12 cellular contexts compared by ENCODE assay signal in the genomic region with DNA sequence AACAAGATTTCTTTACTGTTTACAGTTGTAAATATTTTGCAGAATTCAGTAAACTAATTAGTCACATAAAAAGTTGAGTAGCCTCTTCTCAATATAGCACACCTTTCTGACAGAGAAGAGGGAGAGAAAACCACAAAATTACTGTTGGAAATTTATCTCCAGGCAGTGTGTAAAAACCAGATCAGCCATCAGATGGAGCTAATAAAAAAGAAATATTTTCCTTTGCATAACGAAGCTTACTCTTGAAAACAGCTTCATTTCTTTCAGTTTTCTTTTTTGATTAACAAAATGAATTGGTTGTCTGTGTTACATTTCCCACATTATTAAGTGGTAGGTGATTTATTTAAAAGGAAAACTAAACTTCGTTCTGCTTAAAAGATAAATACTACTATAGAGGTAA.
DNase-seq lines count a peak whose midpoint lies in the region; TF ChIP-seq lines count a peak whose summit lies in the region.
"Had no signal": no experiment of that assay in that cellular context is flagged by ENCODE, and none has a peak within 500 bp of the region (broad histone marks: within the 10 kb centered on the region; RNA-seq: fewer than 3 reads in every experiment).

No MANE protein-coding gene starts in this region.

- no peaks in the 10 kb centered on the region for H3K27me3 Mint-ChIP-seq in glutamatergic neuron (ENCODE audit: unreplicated experiment)
- no peaks in the 10 kb centered on the region for H3K27me3 Mint-ChIP-seq in mesothelial cell of epicardium (ENCODE audit: low read depth)
- H3K27me3 Mint-ChIP-seq: central memory CD8-positive, alpha-beta T cell had no signal

- H3F3A ChIP-seq in DOHH2 (ENCODE audit: control insufficient read depth, insufficient read depth) = no peaks in the 10 kb centered on the region

- no peaks in the 10 kb centered on the region for H3K9me2 ChIP-seq in DOHH2 (replicated peaks; ENCODE audit: control insufficient read depth, low read length)

- H3K27ac ChIP-seq in DOHH2 (ENCODE audit: low read depth, low read length) (no peak overlapping the region), brain microvascular endothelial cell (no peak overlapping the region), uterus (no peak overlapping the region)
- H3K27ac ChIP-seq: RWPE1, transverse colon had no signal

- H3K36me3 ChIP-seq in DOHH2 (ENCODE audit: control insufficient read depth, low read length) = no peaks in the 10 kb centered on the region
- no peaks in the 10 kb centered on the region for H3K36me3 ChIP-seq in brain microvascular endothelial cell (replicated peaks)
- H3K36me3 ChIP-seq in uterus = no peaks in the 10 kb centered on the region
- H3K36me3 ChIP-seq: transverse colon had no signal

- no peaks in the 10 kb centered on the region for H3K79me2 ChIP-seq in DOHH2 (ENCODE audit: control insufficient read depth, low read length)

- H3K4me1 ChIP-seq in DOHH2 (ENCODE audit: control insufficient read depth, low read length) (no peaks in the 10 kb centered on the region), uterus (no peaks in the 10 kb centered on the region)
- H3K4me1 ChIP-seq: transverse colon had no signal

- H3K4me3 ChIP-seq in DOHH2 (ENCODE audit: low read length) (no peak overlapping the region), brain microvascular endothelial cell (ENCODE audit: low read depth, low read length) (no peak overlapping the region), uterus (no peak overlapping the region)
- H3K4me3 ChIP-seq: transverse colon had no signal

- DNase-seq in brain microvascular endothelial cell = no peak
- DNase-seq in middle frontal gyrus (ENCODE audit: extremely low spot score, low spot score) = peak; percentile 14
- DNase-seq in uterus = no peak
- DNase-seq in glutamatergic neuron = no peak
- DNase-seq in SHP77 (lab: John Stamatoyannopoulos, UW) = no peak
- no peak for DNase-seq in mesothelial cell of epicardium (ENCODE audit: low spot score in 2 of 2, unreplicated experiment in 2 of 2)
- DNase-seq: transverse colon had no signal

- H3K27me3 ChIP-seq in DOHH2 (ENCODE audit: control insufficient read depth, low read length) (no peaks in the 10 kb centered on the region), brain microvascular endothelial cell (replicated peaks) (no peaks in the 10 kb centered on the region), uterus (no peaks in the 10 kb centered on the region)
- H3K27me3 ChIP-seq: transverse colon had no signal

- no peaks in the 10 kb centered on the region for H3K4me1 Mint-ChIP-seq in glutamatergic neuron (ENCODE audit: low read depth, unreplicated experiment)
- no peaks in the 10 kb centered on the region for H3K4me1 Mint-ChIP-seq in mesothelial cell of epicardium
- H3K4me1 Mint-ChIP-seq: central memory CD8-positive, alpha-beta T cell had no signal

- no peaks in the 10 kb centered on the region for H3K9me3 ChIP-seq in DOHH2 (ENCODE audit: control insufficient read depth, insufficient read depth, low read length)
- no peaks in the 10 kb centered on the region for H3K9me3 ChIP-seq in uterus
- H3K9me3 ChIP-seq: transverse colon had no signal

- H3K4me2 ChIP-seq in DOHH2 (ENCODE audit: low read length) = no peak overlapping the region

- no peak for TF ChIP-seq POLR2A in uterus (IDR thresholded peaks at IDR 0.05)

- H3K36me3 Mint-ChIP-seq in glutamatergic neuron (ENCODE audit: unreplicated experiment) = no peaks in the 10 kb centered on the region
- no peaks in the 10 kb centered on the region for H3K36me3 Mint-ChIP-seq in mesothelial cell of epicardium

- intact Hi-C loops in uterus (cut with DNase I; ENCODE audit: low total_unique reads) = no loop called here

- no peaks in the 10 kb centered on the region for H4K20me1 ChIP-seq in DOHH2 (ENCODE audit: control insufficient read depth, insufficient read depth, low read depth, low read length)

- H3K4me3 Mint-ChIP-seq in glutamatergic neuron (ENCODE audit: unreplicated experiment) (no peak overlapping the region), mesothelial cell of epicardium (no peak overlapping the region)
- H3K4me3 Mint-ChIP-seq: central memory CD8-positive, alpha-beta T cell had no signal

- no peak overlapping the region for H3K27ac Mint-ChIP-seq in glutamatergic neuron (ENCODE audit: unreplicated experiment)
- H3K27ac Mint-ChIP-seq in mesothelial cell of epicardium = no peak overlapping the region
- H3K27ac Mint-ChIP-seq: activated T-helper 2 cell treated with anti-CD3 and anti-CD28 coated beads, Interferon-gamma antibody, Interleukin-2, Interleukin-4, amounts not matched to agents 10 μg/mL and 5 μg/mL and 100 μg/mL, durations not matched to agents 14 hours and 24 hours and 36 hours had no signal

- in situ Hi-C loops in brain microvascular endothelial cell (cut with HindIII; ENCODE audit: low pct_ligation_motif_present, low sequenced_read_pairs) = no loop called here

- H3K9me3 Mint-ChIP-seq in glutamatergic neuron (ENCODE audit: unreplicated experiment) = no peaks in the 10 kb centered on the region
- H3K9me3 Mint-ChIP-seq in mesothelial cell of epicardium = no peaks in the 10 kb centered on the region
- H3K9me3 Mint-ChIP-seq: activated T-helper 2 cell treated with anti-CD3 and anti-CD28 coated beads, Interferon-gamma antibody, Interleukin-2, Interleukin-4, amounts not matched to agents 10 μg/mL and 5 μg/mL and 100 μg/mL, durations not matched to agents 14 hours and 24 hours and 36 hours; central memory CD8-positive, alpha-beta T cell had no signal

- TF ChIP-seq CTCF in DOHH2 (IDR thresholded peaks at IDR 0.05; ENCODE audit: low read depth, low read length, poor library complexity, severe bottlenecking) = peak; percentile 38
- peak; percentile 65 for TF ChIP-seq CTCF in LNCAP (IDR thresholded peaks at IDR 0.05)
- peak; percentile 14 for TF ChIP-seq CTCF in brain microvascular endothelial cell (IDR thresholded peaks at IDR 0.05; ENCODE audit: low read depth, low read length, missing control alignments)
- no peak for TF ChIP-seq CTCF in uterus (IDR thresholded peaks at IDR 0.05)
- no peak for TF ChIP-seq CTCF in glutamatergic neuron (IDR thresholded peaks at IDR 0.05; ENCODE audit: partially characterized antibody, unreplicated experiment)
- no peak for TF ChIP-seq CTCF in mesothelial cell of epicardium (IDR thresholded peaks at IDR 0.05; ENCODE audit: unreplicated experiment)

Comparison
In these comparisons a context has a peak if more than half of its experiments do, and no peak if none do; other contexts are left out.
1. CTCF ChIP-seq: peak in DOHH2 (single experiment), LNCAP (single experiment) and brain microvascular endothelial cell (single experiment); none in uterus (0 of 4), glutamatergic neuron (single experiment) and mesothelial cell of epicardium (single experiment).